ENCODE assay signal across 8 cellular contexts in genomic region chr6:14743465-14744211, GRCh38.
DNase-seq lines count a peak whose midpoint lies in the region; ATAC-seq and TF ChIP-seq lines count a peak whose summit lies in the region.

No MANE protein-coding gene starts in this region.

- peaks cover 6% of the 10 kb centered on the region; the same call in 1 of the 2 replicates for H3K9me3 ChIP-seq in MG63

- H3K4me3 ChIP-seq in MG63 = no peak overlapping the region; the same call in 1 of the 2 replicates
- no peak overlapping the region for H3K4me3 ChIP-seq in fibroblast of the aortic adventitia (ENCODE audit: low read depth, low read length)

- TF ChIP-seq CTCF in fibroblast of the aortic adventitia (IDR thresholded peaks at IDR 0.05; ENCODE audit: insufficient read depth, low read length) = no peak

- DNase-seq in AG08396 (ENCODE audit: low spot score) = peak; percentile 85
- DNase-seq in MG63 = peak; percentile 96
- peak; percentile 82 for DNase-seq in activated T-cell treated with anti-CD3 and anti-CD28 coated beads for 24 hours (ENCODE audit: low read depth)
- DNase-seq in fibroblast of the aortic adventitia (ENCODE audit: low read depth) = peak; percentile 99
- peak; percentile 82 to 88 (median 85) for DNase-seq in stimulated activated CD4-positive, alpha-beta T cell treated with anti-CD3 and anti-CD28 coated beads, Interleukin-12 subunit alpha, Interleukin-12 subunit beta, amount 100 ng/mL, for 48 hours (ENCODE audit: low read depth in 2 of 3, low spot score in 1 of 3)
- no peak for DNase-seq in NCI-H1694 (lab: John Stamatoyannopoulos, UW)

- no peaks in the 10 kb centered on the region for H3K36me3 ChIP-seq in MG63

- H3K27me3 ChIP-seq in MG63 = no peaks in the 10 kb centered on the region

- ATAC-seq in HG02973 (IDR thresholded peaks at IDR 0.05; ENCODE audit: unreplicated experiment) (no peak), GM21390 (IDR thresholded peaks at IDR 0.05; ENCODE audit: unreplicated experiment) (no peak)
